In the genomic region with DNA sequence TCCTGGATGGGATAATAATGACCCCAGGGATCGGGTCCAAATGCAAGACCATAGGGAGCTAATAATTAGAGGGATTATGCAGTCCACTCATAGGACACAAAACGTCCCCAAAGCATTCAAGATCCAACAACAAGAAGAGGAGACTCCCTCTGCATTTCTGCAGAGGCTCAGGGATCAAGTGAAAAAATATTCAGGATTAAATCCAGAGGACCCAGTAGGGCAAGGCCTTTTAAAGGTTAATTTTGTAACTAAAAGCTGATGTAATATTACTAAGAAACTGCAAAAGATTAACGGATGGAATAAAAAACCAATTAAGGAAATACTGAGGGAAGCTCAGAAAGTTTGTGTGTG, we compare ENCODE assay signal across 7 cellular contexts. TPM values are rescaled to one million over a fixed set of nuclear protein-coding genes. Genes with fewer than 3 reads are reported as not detected.
DNase-seq lines count a peak whose midpoint lies in the region; ATAC-seq and TF ChIP-seq lines count a peak whose summit lies in the region.

No MANE protein-coding gene starts in this region.

- H3K4me3 ChIP-seq in HCT116 (replicated peaks in 1 of 2; ENCODE audit: low read depth in 1 of 2, low read length in 2 of 2) (peak overlapping the region; percentile 47 to 50), gastroesophageal sphincter (peak overlapping the region in 1 of 2 donors; percentile 48), smooth muscle cell (peak overlapping the region; percentile 32)

- peaks cover 16% of the 10 kb centered on the region for H3F3A ChIP-seq in smooth muscle cell (ENCODE audit: low read depth)

- TF ChIP-seq EP300 in gastroesophageal sphincter (IDR thresholded peaks at IDR 0.05) = no peak

- H3K27me3 ChIP-seq in HCT116 (ENCODE audit: insufficient read depth, low read length) (no peaks in the 10 kb centered on the region), gastroesophageal sphincter (no peaks in the 10 kb centered on the region), smooth muscle cell (ENCODE audit: low read depth) (no peaks in the 10 kb centered on the region)

- TF ChIP-seq POLR2A in HCT116 (IDR thresholded peaks at IDR 0.05; ENCODE audit: borderline replicate concordance, extremely low read depth, insufficient read depth, insufficient read length) (no peak), gastroesophageal sphincter (IDR thresholded peaks at IDR 0.05) (no peak)

- H3K27me3 Mint-ChIP-seq in T-cell = no peaks in the 10 kb centered on the region

- H3K4me1 ChIP-seq in HCT116 (ENCODE audit: control insufficient read depth in 1 of 2, insufficient read depth in 2 of 2, low read length in 2 of 2) = peaks cover 41 to 62% of the 10 kb centered on the region in 2 experiments
- peaks cover 8 to 48% (median 21%) of the 10 kb centered on the region in 3 donors for H3K4me1 ChIP-seq in gastroesophageal sphincter
- peaks cover 36% of the 10 kb centered on the region for H3K4me1 ChIP-seq in smooth muscle cell (ENCODE audit: low read depth)

- no peaks in the 10 kb centered on the region for H3K36me3 ChIP-seq in HCT116 (ENCODE audit: control insufficient read depth in 1 of 2, insufficient read depth in 2 of 2, low read length in 2 of 2)
- H3K36me3 ChIP-seq in gastroesophageal sphincter = no peaks in the 10 kb centered on the region
- H3K36me3 ChIP-seq in smooth muscle cell (ENCODE audit: low read depth) = no peaks in the 10 kb centered on the region

- H3K79me2 ChIP-seq in HCT116 (ENCODE audit: insufficient read depth, low read length) (no peaks in the 10 kb centered on the region), smooth muscle cell (ENCODE audit: low read depth) (no peaks in the 10 kb centered on the region)

- intact Hi-C loops in HCT116 (cut with micrococcal nuclease) = no loop called here

- ATAC-seq in HCT116 (0 out of 2 replicates have a peak, but pooled peaks have one; percentile 2), T-cell (replicated peaks in 1 of 4) (no peak), gastroesophageal sphincter (no peak)

- H3K9me3 Mint-ChIP-seq in T-cell = no peaks in the 10 kb centered on the region

- POLR2A ChIA-PET in HCT116 (lab: Charles Lee) = interaction anchor here (1.0 to 2.2 kb wide), 4 partner anchors 10 to 17 kb away, joined by 5 to 8 read pairs (median 7); no protein-coding TSS in a partner anchor
- POLR2A ChIA-PET in T-cell (lab: Charles Lee) = interaction anchor here in 1 of 2 donors (0.9 kb wide), 1 partner anchor 19 kb away, joined by 3 read pairs; no protein-coding TSS in a partner anchor

- no peak for TF ChIP-seq RAD21 in HCT116 (IDR thresholded peaks at IDR 0.05; ENCODE audit: low read depth)

- H2AFZ ChIP-seq in HCT116 (ENCODE audit: low read depth, low read length, poor library complexity, severe bottlenecking) (no peak overlapping the region), smooth muscle cell (ENCODE audit: low read depth) (peak overlapping the region; percentile 41)

- no peak for TF ChIP-seq CTCF in HCT116 (IDR thresholded peaks at IDR 0.05 in 2 of 3, conservative IDR thresholded peaks at IDR 0.05 in 1 of 3; ENCODE audit: borderline replicate concordance in 1 of 3, insufficient read depth in 1 of 3, low read depth in 2 of 3, low read length in 2 of 3)
- TF ChIP-seq CTCF in gastroesophageal sphincter (IDR thresholded peaks at IDR 0.05) = no peak
- no peak for TF ChIP-seq CTCF in smooth muscle cell (IDR thresholded peaks at IDR 0.05; ENCODE audit: borderline replicate concordance, insufficient read depth, poor library complexity, severe bottlenecking)

- H3K9me2 ChIP-seq in HCT116 (ENCODE audit: insufficient read depth) = no peaks in the 10 kb centered on the region

- DNase-seq in HCT116 (ENCODE audit: low read depth, low spot score) (no peak), T-cell (no peak), smooth muscle cell (lab: John Stamatoyannopoulos, UW; ENCODE audit: unreplicated experiment) (no peak), NCI-H2029 treated with DMSO at 0.1 percent for 48 hours (lab: John Stamatoyannopoulos, UW) (no peak), DMS114 treated with DMSO at 0.1 percent for 48 hours (lab: John Stamatoyannopoulos, UW; ENCODE audit: unreplicated experiment) (no peak), NCI-H226 (no peak)

- H3K27ac ChIP-seq in HCT116 (ENCODE audit: low read depth, low read length) = peak overlapping the region; percentile 86
- H3K27ac ChIP-seq in gastroesophageal sphincter = peak overlapping the region; percentile 78 to 86 (median 81)
- peak overlapping the region; percentile 82 for H3K27ac ChIP-seq in smooth muscle cell (ENCODE audit: low read depth)

- H3K36me3 Mint-ChIP-seq in T-cell = no peaks in the 10 kb centered on the region

- peak overlapping the region; percentile 79 to 87 (median 86) for H3K4me3 Mint-ChIP-seq in T-cell

- H3K9me3 ChIP-seq in HCT116 (ENCODE audit: control insufficient read depth in 1 of 2, insufficient read depth in 1 of 2, low read depth in 1 of 2, low read length in 2 of 2) = no peaks in the 10 kb centered on the region
- no peaks in the 10 kb centered on the region for H3K9me3 ChIP-seq in gastroesophageal sphincter
- no peaks in the 10 kb centered on the region for H3K9me3 ChIP-seq in smooth muscle cell (replicated peaks; ENCODE audit: low read depth)

- CTCF ChIA-PET in HCT116 (lab: Charles Lee) = interaction anchor here (0.8 kb wide), 1 partner anchor 116 kb away, joined by 3 read pairs; no protein-coding TSS in a partner anchor
- CTCF ChIA-PET in T-cell (lab: Charles Lee) = interaction anchor here (0.6 to 1.5 kb wide), 5 partner anchors 12 to 313 kb away, joined by 3 to 5 read pairs (median 3); a partner anchor contains a TSS

- peak overlapping the region; percentile 49 for H3K9ac ChIP-seq in HCT116 (ENCODE audit: low read length)
- H3K9ac ChIP-seq in smooth muscle cell (ENCODE audit: low read depth) = peak overlapping the region; percentile 12

- H3K4me1 Mint-ChIP-seq in T-cell = peaks cover 42 to 52% (median 52%) of the 10 kb centered on the region in 3 donors

- BruUV-seq in HCT116 (replicated peaks; lab: Mats Ljungman, UMichigan) = TSS peak; percentile 86

- H3K4me2 ChIP-seq in HCT116 (ENCODE audit: low read length) (peak overlapping the region; percentile 74), smooth muscle cell (peak overlapping the region; percentile 85)

- 4 to 27% methylated on average over 3 of the region's 3 CpGs for WGBS in gastroesophageal sphincter (ENCODE audit: low coverage in 1 of 2), 2 donors
- 4% methylated on average over 3 of the region's 3 CpGs for WGBS in smooth muscle cell (ENCODE audit: low lambda C conversion rate)

- H4K20me1 ChIP-seq in HCT116 (ENCODE audit: insufficient read depth) (no peaks in the 10 kb centered on the region), smooth muscle cell (ENCODE audit: low read depth) (no peaks in the 10 kb centered on the region)

- RAD21 ChIA-PET in HCT116 (lab: Charles Lee; ENCODE audit: low non-redundant PET in 1 of 2, low total read pairs in 2 of 2, uncharacterized antibody in 2 of 2, unreplicated experiment in 2 of 2) = no interaction called here

- peak overlapping the region; percentile 95 for H3K27ac Mint-ChIP-seq in T-cell

TF ChIP-seq in HCT116, 20 proteins besides CTCF, POLR2A, EP300 and RAD21 (continues in another document):
- TF ChIP-seq EZH2 (IDR thresholded peaks at IDR 0.05) = no peak
- TF ChIP-seq CEBPB (IDR thresholded peaks at IDR 0.05; ENCODE audit: low read depth) = no peak
- no peak for TF ChIP-seq FOSL1 (IDR thresholded peaks at IDR 0.05; ENCODE audit: low read depth)
- TF ChIP-seq SRF (IDR thresholded peaks at IDR 0.05; ENCODE audit: low read depth) = no peak
- TF ChIP-seq JUND (IDR thresholded peaks at IDR 0.05) = no peak
- TF ChIP-seq EZH2phosphoT487 (IDR thresholded peaks at IDR 0.05; ENCODE audit: borderline replicate concordance) = no peak
- no peak for TF ChIP-seq ELF1 (IDR thresholded peaks at IDR 0.05; ENCODE audit: borderline replicate concordance, low read depth)
- TF ChIP-seq TCF7L2 (IDR thresholded peaks at IDR 0.05; ENCODE audit: borderline replicate concordance, extremely low read depth, insufficient read depth, insufficient read length) = no peak
- no peak for TF ChIP-seq SIN3A (IDR thresholded peaks at IDR 0.05; ENCODE audit: low read depth)
- TF ChIP-seq, protein P1, sequence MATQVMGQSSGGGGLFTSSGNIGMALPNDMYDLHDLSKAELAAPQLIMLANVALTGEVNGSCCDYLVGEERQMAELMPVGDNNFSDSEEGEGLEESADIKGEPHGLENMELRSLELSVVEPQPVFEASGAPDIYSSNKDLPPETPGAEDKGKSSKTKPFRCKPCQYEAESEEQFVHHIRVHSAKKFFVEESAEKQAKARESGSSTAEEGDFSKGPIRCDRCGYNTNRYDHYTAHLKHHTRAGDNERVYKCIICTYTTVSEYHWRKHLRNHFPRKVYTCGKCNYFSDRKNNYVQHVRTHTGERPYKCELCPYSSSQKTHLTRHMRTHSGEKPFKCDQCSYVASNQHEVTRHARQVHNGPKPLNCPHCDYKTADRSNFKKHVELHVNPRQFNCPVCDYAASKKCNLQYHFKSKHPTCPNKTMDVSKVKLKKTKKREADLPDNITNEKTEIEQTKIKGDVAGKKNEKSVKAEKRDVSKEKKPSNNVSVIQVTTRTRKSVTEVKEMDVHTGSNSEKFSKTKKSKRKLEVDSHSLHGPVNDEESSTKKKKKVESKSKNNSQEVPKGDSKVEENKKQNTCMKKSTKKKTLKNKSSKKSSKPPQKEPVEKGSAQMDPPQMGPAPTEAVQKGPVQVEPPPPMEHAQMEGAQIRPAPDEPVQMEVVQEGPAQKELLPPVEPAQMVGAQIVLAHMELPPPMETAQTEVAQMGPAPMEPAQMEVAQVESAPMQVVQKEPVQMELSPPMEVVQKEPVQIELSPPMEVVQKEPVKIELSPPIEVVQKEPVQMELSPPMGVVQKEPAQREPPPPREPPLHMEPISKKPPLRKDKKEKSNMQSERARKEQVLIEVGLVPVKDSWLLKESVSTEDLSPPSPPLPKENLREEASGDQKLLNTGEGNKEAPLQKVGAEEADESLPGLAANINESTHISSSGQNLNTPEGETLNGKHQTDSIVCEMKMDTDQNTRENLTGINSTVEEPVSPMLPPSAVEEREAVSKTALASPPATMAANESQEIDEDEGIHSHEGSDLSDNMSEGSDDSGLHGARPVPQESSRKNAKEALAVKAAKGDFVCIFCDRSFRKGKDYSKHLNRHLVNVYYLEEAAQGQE (IDR thresholded peaks at IDR 0.05; ENCODE audit: low read depth) = no peak
- no peak for TF ChIP-seq YY1 (IDR thresholded peaks at IDR 0.05; ENCODE audit: extremely low read depth, insufficient replicate concordance, low read depth, low read length)
- TF ChIP-seq, protein P2, sequence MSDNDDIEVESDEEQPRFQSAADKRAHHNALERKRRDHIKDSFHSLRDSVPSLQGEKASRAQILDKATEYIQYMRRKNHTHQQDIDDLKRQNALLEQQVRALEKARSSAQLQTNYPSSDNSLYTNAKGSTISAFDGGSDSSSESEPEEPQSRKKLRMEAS (IDR thresholded peaks at IDR 0.05) = no peak
- TF ChIP-seq EGR1 (IDR thresholded peaks at IDR 0.05; ENCODE audit: low read depth) = no peak
- no peak for TF ChIP-seq ZNF274 (IDR thresholded peaks at IDR 0.05; ENCODE audit: low read depth, low read length)

RNA-seq across cellular contexts. Expression of a gene that starts 22.2 kb away (rescaled TPM):
- total RNA-seq in HCT116 (2021; ENCODE audit: unreplicated experiment) = 251 TPM
- 534 and 638 TPM in 2 replicates for polyA plus RNA-seq in HCT116 (2012)
- 1,000 to 10,000 TPM; 1,578 to 2,596 (median 2,172) TPM for total RNA-seq in T-cell
- 100 to 1,000 TPM; 281 to 626 (median 424) TPM for total RNA-seq in gastroesophageal sphincter
- 287 and 310 TPM in 2 replicates for total RNA-seq in smooth muscle cell
- 489 and 558 TPM in 2 replicates for polyA plus RNA-seq in smooth muscle cell
